14 cellular contexts compared by ENCODE assay signal in genomic region chr22:47446331-47446730, GRCh38.
"Had no signal": no experiment of that assay in that cellular context is flagged by ENCODE, and none has a peak within 500 bp of the region (broad histone marks: within the 10 kb centered on the region; RNA-seq: fewer than 3 reads in every experiment).

No MANE protein-coding gene starts in this region.

- ATAC-seq: foreskin keratinocyte; left lobe of liver; mucosa of descending colon; naive thymus-derived CD8-positive, alpha-beta T cell; sciatic nerve; stimulated activated naive B cell treated with anti-CD40 and anti-IgM and Interleukin-4, amounts not matched to agents 10 μg/mL and 1 μg/mL and 100 μg/mL, for 72 hours had no signal

- H3K9me3 ChIP-seq: mucosa of descending colon, neutrophil, ovary had no signal

- H3K4me1 ChIP-seq: foreskin keratinocyte, tibial nerve had no signal

- H3K27me3 ChIP-seq: foreskin keratinocyte, hepatocyte, neutrophil, ovary, tibial nerve had no signal

- H3K36me3 ChIP-seq: neutrophil, ovary, tibial nerve had no signal

- DNase-seq: dermis blood vessel endothelial cell; foreskin keratinocyte; mammary epithelial cell; mucosa of descending colon; naive thymus-derived CD8-positive, alpha-beta T cell; stimulated activated CD4-positive, alpha-beta T cell treated with anti-CD3 and anti-CD28 coated beads, Interleukin-2, amount 100 ng/mL, for 24 hours; stimulated activated CD4-positive, alpha-beta T cell treated with anti-CD3 and anti-CD28 coated beads, Interleukin-4, amount 100 ng/mL, for 4 hours; stimulated activated naive B cell treated with anti-CD40 and anti-IgM and Interleukin-4, amounts not matched to agents 10 μg/mL and 1 μg/mL and 100 μg/mL, for 72 hours had no signal

- H3K4me3 ChIP-seq: hepatocyte, mucosa of descending colon, ovary, tibial nerve had no signal

- H3K27ac ChIP-seq: foreskin keratinocyte, hepatocyte, neutrophil, ovary, tibial nerve had no signal
